23 cellular contexts compared by ENCODE assay signal in the genomic region with DNA sequence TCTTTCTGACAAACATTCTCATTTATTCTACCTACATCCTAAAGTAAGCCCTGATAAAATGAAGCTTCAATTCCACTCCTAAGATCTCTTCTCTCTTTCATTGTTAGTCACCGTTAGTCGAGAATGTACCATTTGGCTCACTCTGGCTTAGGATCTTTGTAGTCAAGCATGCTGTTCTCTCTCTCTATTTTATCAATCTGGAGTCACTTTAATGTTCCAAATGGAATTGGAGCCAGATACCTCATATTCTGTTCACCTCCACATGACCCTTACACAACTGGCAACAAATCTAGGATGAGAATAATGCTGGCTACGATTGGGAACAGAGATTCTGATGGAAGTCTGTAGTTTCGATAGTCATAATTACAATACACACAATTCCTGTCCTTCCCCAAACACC.
"Had no signal": no experiment of that assay in that cellular context is flagged by ENCODE, and none has a peak within 500 bp of the region (broad histone marks: within the 10 kb centered on the region; RNA-seq: fewer than 3 reads in every experiment).

No MANE protein-coding gene starts in this region.

- DNase-seq: activated CD4-positive, alpha-beta T cell treated with anti-CD3 and anti-CD28 coated beads for 4 hours; activated CD4-positive, alpha-beta T cell treated with anti-CD3 and anti-CD28 coated beads, Interleukin-2, amount 50 U/mL, for 4 hours; activated naive CD4-positive, alpha-beta T cell; activated T-cell treated with anti-CD3 and anti-CD28 coated beads for 4 hours; activated T-cell treated with anti-CD3 and anti-CD28 coated beads, Interleukin-2, amount 50 U/mL, for 72 hours; anterior cingulate cortex; dermis blood vessel endothelial cell; effector CD4-positive, alpha-beta T cell; esophagus squamous epithelium; heart left ventricle; hypothalamus; kidney glomerular epithelial cell; midbrain; naive thymus-derived CD8-positive, alpha-beta T cell; occipital lobe; psoas muscle; spleen; stimulated activated naive CD4-positive, alpha-beta T cell; T-helper 9 cell had no signal

- H3K4me3 ChIP-seq: esophagus squamous epithelium, heart left ventricle, neural progenitor cell, psoas muscle, spleen, tibial nerve had no signal

- ATAC-seq: activated naive CD4-positive, alpha-beta T cell treated with anti-CD3 and anti-CD28 coated beads, Interleukin-2, amount 50 U/mL, for 72 hours; activated T-cell treated with anti-CD3 and anti-CD28 coated beads, Interleukin-2, amount 50 U/mL, for 72 hours; left lobe of liver; naive thymus-derived CD8-positive, alpha-beta T cell had no signal
